In the genomic region with DNA sequence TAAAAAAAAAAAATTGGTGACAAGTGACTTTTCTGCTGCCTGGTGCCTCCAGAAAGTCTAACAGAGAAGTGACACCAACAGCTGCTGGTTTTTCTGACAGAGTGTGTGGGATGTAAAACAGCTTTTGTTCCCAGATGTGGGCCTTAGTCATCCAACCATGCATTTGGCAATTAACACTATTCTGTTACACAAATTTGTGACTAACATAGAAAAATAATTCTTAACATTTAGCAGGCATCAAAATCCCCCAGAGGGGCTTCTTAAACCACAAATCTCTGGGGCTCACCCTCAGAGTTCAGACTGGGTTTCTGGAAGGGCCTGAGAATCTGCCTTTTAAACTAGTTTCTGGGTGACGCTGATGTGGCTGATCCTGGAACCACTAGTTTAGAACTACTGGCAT, we compare ENCODE assay signal across 24 cellular contexts.
DNase-seq lines count a peak whose midpoint lies in the region; ATAC-seq, FAIRE-seq and TF ChIP-seq lines count a peak whose summit lies in the region.
"Had no signal": no experiment of that assay in that cellular context is flagged by ENCODE, and none has a peak within 500 bp of the region (broad histone marks: within the 10 kb centered on the region; RNA-seq: fewer than 3 reads in every experiment).

No MANE protein-coding gene starts in this region.

- no peak for TF ChIP-seq CTCF in cardiac muscle cell (IDR thresholded peaks at IDR 0.05; ENCODE audit: low read depth, low read length)
- TF ChIP-seq CTCF in astrocyte (IDR thresholded peaks at IDR 0.05; ENCODE audit: insufficient read depth, low read depth, low read length) = no peak
- TF ChIP-seq CTCF in foreskin keratinocyte (conservative IDR thresholded peaks at IDR 0.05) = no peak
- TF ChIP-seq CTCF in D721Med (IDR thresholded peaks at IDR 0.05; ENCODE audit: insufficient read depth, missing control alignments) = no peak
- TF ChIP-seq CTCF in osteocyte (IDR thresholded peaks at IDR 0.05) = no peak

- no peaks in the 10 kb centered on the region for H3K27me3 Mint-ChIP-seq in astrocyte (ENCODE audit: low read depth, unreplicated experiment)
- no peaks in the 10 kb centered on the region for H3K27me3 Mint-ChIP-seq in osteocyte (ENCODE audit: unreplicated experiment)
- H3K27me3 Mint-ChIP-seq: activated CD8-positive, alpha-beta T cell treated with anti-CD3 and anti-CD28 coated beads for 36 hours; IgD-negative memory B cell; stimulated activated naive CD8-positive, alpha-beta T cell treated with anti-CD3 and anti-CD28 coated beads, Interleukin-15, Interleukin-2, amounts not matched to agents 100 ng/mL and 50 ng/mL, for 24 hours had no signal

- H3K4me3 ChIP-seq in cardiac muscle cell (no peak overlapping the region), right cardiac atrium (ENCODE audit: low read length) (no peak overlapping the region), astrocyte (ENCODE audit: insufficient read depth, low read depth, low read length) (no peak overlapping the region)
- H3K4me3 ChIP-seq: A549, gastrocnemius medialis, lower lobe of right lung, tibial artery had no signal

- DNase-seq in cardiac muscle cell (ENCODE audit: low read depth in 1 of 2, low spot score in 1 of 2) (peak; percentile 2 to 77), right cardiac atrium (no peak), astrocyte (ENCODE audit: low read depth) (peak; percentile 16), foreskin keratinocyte (no peak), NCI-H345 treated with DMSO at 0.1 percent for 48 hours (lab: John Stamatoyannopoulos, UW; ENCODE audit: unreplicated experiment) (no peak), D721Med (ENCODE audit: insufficient read length, low spot score) (no peak), frontal cortex (ENCODE audit: low spot score in 2 of 2) (no peak), osteocyte (ENCODE audit: extremely low spot score, unreplicated experiment) (no peak)
- DNase-seq: activated CD4-positive, CD25-positive, alpha-beta regulatory T cell treated with anti-CD3 and anti-CD28 coated beads, Interleukin-2, amount 50 U/mL, for 72 hours; activated CD8-positive, alpha-beta T cell treated with anti-CD3 and anti-CD28 coated beads for 36 hours; activated effector memory CD4-positive, alpha-beta T cell treated with anti-CD3 and anti-CD28 coated beads, Interleukin-2, amount 50 U/mL, for 16 hours; activated T-cell treated with anti-CD3 and anti-CD28 coated beads for 4 hours; C1 segment of cervical spinal cord; gastrocnemius medialis; H9; lower lobe of right lung; NCI-H1930; NCI-H2227 treated with DMSO at 0.1 percent for 48 hours; NCI-H774; tibial artery had no signal

- H2AFZ ChIP-seq in astrocyte (ENCODE audit: low read depth, low read length) = no peak overlapping the region

- no peaks in the 10 kb centered on the region for H3K79me2 ChIP-seq in astrocyte (ENCODE audit: insufficient read depth, low read length)

- ATAC-seq in right cardiac atrium = no peak
- peak; percentile 32 for ATAC-seq in foreskin keratinocyte
- ATAC-seq: A549; activated CD8-positive, alpha-beta T cell treated with anti-CD3 and anti-CD28 coated beads for 36 hours; gastrocnemius medialis; lower lobe of right lung had no signal

- H3K4me1 Mint-ChIP-seq in astrocyte (ENCODE audit: low read depth, unreplicated experiment) (peaks cover 2% of the 10 kb centered on the region), osteocyte (ENCODE audit: unreplicated experiment) (no peaks in the 10 kb centered on the region)
- H3K4me1 Mint-ChIP-seq: H9, IgD-negative memory B cell had no signal

- H3K4me1 ChIP-seq in cardiac muscle cell (ENCODE audit: low read depth) (peaks cover 5% of the 10 kb centered on the region), right cardiac atrium (ENCODE audit: control insufficient read depth, insufficient read depth, low read length) (no peaks in the 10 kb centered on the region), astrocyte (ENCODE audit: insufficient read depth, low read length) (no peaks in the 10 kb centered on the region), foreskin keratinocyte (no peaks in the 10 kb centered on the region)
- H3K4me1 ChIP-seq: A549, gastrocnemius medialis, lower lobe of right lung, tibial artery had no signal

- no peaks in the 10 kb centered on the region for H3K27me3 ChIP-seq in cardiac muscle cell
- H3K27me3 ChIP-seq in right cardiac atrium (ENCODE audit: control insufficient read depth, insufficient read depth) = no peaks in the 10 kb centered on the region
- no peaks in the 10 kb centered on the region for H3K27me3 ChIP-seq in astrocyte (ENCODE audit: insufficient read depth, low read length)
- no peaks in the 10 kb centered on the region for H3K27me3 ChIP-seq in foreskin keratinocyte
- H3K27me3 ChIP-seq: gastrocnemius medialis, tibial artery had no signal

- FAIRE-seq in astrocyte (lab: Jason Lieb, UNC) (no peak), D721Med (lab: Jason Lieb, UNC) (no peak), frontal cortex (lab: Jason Lieb, UNC) (no peak)
- FAIRE-seq: A549, islet of Langerhans had no signal

- 0% methylated on average over 1 of the region's 1 CpG for WGBS in right cardiac atrium

- H3K9ac ChIP-seq in astrocyte (ENCODE audit: low read length) = no peak overlapping the region

- H3K9me3 ChIP-seq in cardiac muscle cell (ENCODE audit: low read depth) = no peaks in the 10 kb centered on the region
- H3K9me3 ChIP-seq in right cardiac atrium (ENCODE audit: control insufficient read depth, low read length) = no peaks in the 10 kb centered on the region
- no peaks in the 10 kb centered on the region for H3K9me3 ChIP-seq in astrocyte (ENCODE audit: insufficient read depth, low read depth, low read length)
- H3K9me3 ChIP-seq: A549, gastrocnemius medialis, lower lobe of right lung, tibial artery had no signal

- intact Hi-C loops in right cardiac atrium (cut with DNase I) = no loop called here

- no peaks in the 10 kb centered on the region for H4K20me1 ChIP-seq in astrocyte (ENCODE audit: insufficient read depth, low read length)

- H3K4me3 Mint-ChIP-seq in astrocyte (ENCODE audit: unreplicated experiment) = no peak overlapping the region
- no peak overlapping the region for H3K4me3 Mint-ChIP-seq in osteocyte (ENCODE audit: unreplicated experiment)
- H3K4me3 Mint-ChIP-seq: activated CD8-positive, alpha-beta T cell treated with anti-CD3 and anti-CD28 coated beads for 36 hours; H9; IgD-negative memory B cell; stimulated activated naive CD8-positive, alpha-beta T cell treated with anti-CD3 and anti-CD28 coated beads, Interleukin-15, Interleukin-2, amounts not matched to agents 100 ng/mL and 50 ng/mL, for 24 hours had no signal

- peaks cover 2% of the 10 kb centered on the region for H3K9me3 Mint-ChIP-seq in astrocyte (ENCODE audit: unreplicated experiment)
- no peaks in the 10 kb centered on the region for H3K9me3 Mint-ChIP-seq in osteocyte (ENCODE audit: unreplicated experiment)
- H3K9me3 Mint-ChIP-seq: H9 had no signal

- no peaks in the 10 kb centered on the region for H3K36me3 Mint-ChIP-seq in astrocyte (ENCODE audit: low read depth, unreplicated experiment)
- H3K36me3 Mint-ChIP-seq in osteocyte (ENCODE audit: unreplicated experiment) = no peaks in the 10 kb centered on the region
- H3K36me3 Mint-ChIP-seq: IgD-negative memory B cell had no signal

- H3K27ac ChIP-seq in cardiac muscle cell = no peak overlapping the region
- no peak overlapping the region for H3K27ac ChIP-seq in right cardiac atrium (ENCODE audit: low read length)
- no peak overlapping the region for H3K27ac ChIP-seq in astrocyte (ENCODE audit: low read depth, low read length)
- H3K27ac ChIP-seq in foreskin keratinocyte = no peak overlapping the region
- H3K27ac ChIP-seq: A549, gastrocnemius medialis, lower lobe of right lung, tibial artery had no signal

- H3K36me3 ChIP-seq in cardiac muscle cell (no peaks in the 10 kb centered on the region), astrocyte (ENCODE audit: insufficient read depth, low read length) (no peaks in the 10 kb centered on the region)
- H3K36me3 ChIP-seq: gastrocnemius medialis, lower lobe of right lung, tibial artery had no signal

- H3K4me2 ChIP-seq in astrocyte (ENCODE audit: low read length) = no peak overlapping the region
- H3K4me2 ChIP-seq: A549 had no signal

- H3K27ac Mint-ChIP-seq in astrocyte (ENCODE audit: unreplicated experiment) (no peak overlapping the region), osteocyte (ENCODE audit: unreplicated experiment) (no peak overlapping the region)
- H3K27ac Mint-ChIP-seq: activated CD8-positive, alpha-beta T cell treated with anti-CD3 and anti-CD28 coated beads for 36 hours; H9; IgD-negative memory B cell; stimulated activated naive CD8-positive, alpha-beta T cell treated with anti-CD3 and anti-CD28 coated beads, Interleukin-15, Interleukin-2, amounts not matched to agents 100 ng/mL and 50 ng/mL, for 24 hours had no signal

Comparison
In these comparisons a context has a peak if more than half of its experiments do, and no peak if none do; other contexts are left out.
1. DNase-seq: peak in cardiac muscle cell (2 of 2) and astrocyte (single experiment); none in right cardiac atrium (0 of 3), foreskin keratinocyte (0 of 2), NCI-H345 treated with DMSO at 0.1 percent for 48 hours (single experiment), D721Med (single experiment), frontal cortex (0 of 2) and osteocyte (single experiment).